1 cellular context compared by ENCODE assay signal in genomic region chr17:48608921-48609505, GRCh38.
TF ChIP-seq lines count a peak whose summit lies in the region.

No MANE protein-coding gene starts in this region.

TF ChIP-seq in endothelial cell of umbilical vein, 7 proteins besides CTCF, POLR2A, EP300 and RAD21:
- TF ChIP-seq MAX (IDR thresholded peaks at IDR 0.05; ENCODE audit: insufficient read depth, insufficient read length), result no peak
- TF ChIP-seq GATA2 (IDR thresholded peaks at IDR 0.05; ENCODE audit: insufficient read depth, insufficient read length, low read depth, low read length), result no peak
- no peak for TF ChIP-seq JUN (IDR thresholded peaks at IDR 0.05; ENCODE audit: borderline replicate concordance, insufficient read depth, insufficient read length, low read depth)
- no peak for TF ChIP-seq EZH2 (IDR thresholded peaks at IDR 0.05; ENCODE audit: borderline replicate concordance, low read depth, low read length, severe bottlenecking)
- TF ChIP-seq POLR2AphosphoS5 (IDR thresholded peaks at IDR 0.05; ENCODE audit: insufficient read depth, low read depth, low read length), result no peak
- TF ChIP-seq MYC (IDR thresholded peaks at IDR 0.05; ENCODE audit: low read depth, low read length), result no peak
- TF ChIP-seq FOS (IDR thresholded peaks at IDR 0.05; ENCODE audit: borderline replicate concordance, insufficient read depth, low read length), result no peak
